Comparison of ENCODE assay signal across 31 cellular contexts in genomic region chr22:48835857-48836672, GRCh38.
"Had no signal": no experiment of that assay in that cellular context is flagged by ENCODE, and none has a peak within 500 bp of the region (broad histone marks: within the 10 kb centered on the region; RNA-seq: fewer than 3 reads in every experiment).

No MANE protein-coding gene starts in this region.

- H3K9me3 ChIP-seq: adrenal gland, body of pancreas, MG63, Peyer's patch, SK-N-SH had no signal

- H3K27ac ChIP-seq: adrenal gland, body of pancreas, breast epithelium, Peyer's patch, SJSA1 had no signal

- H3K27me3 ChIP-seq: adrenal gland, MG63, Peyer's patch, SJSA1 had no signal

- DNase-seq: activated CD4-positive, alpha-beta memory T cell treated with anti-CD3 and anti-CD28 coated beads for 36 hours; activated CD4-positive, alpha-beta T cell treated with anti-CD3 and anti-CD28 coated beads for 36 hours; activated CD4-positive, alpha-beta T cell treated with anti-CD3 and anti-CD28 coated beads, Interleukin-2, amount 10 ng/mL, durations not matched to agents 7 days and 5 days; activated CD8-positive, alpha-beta memory T cell treated with anti-CD3 and anti-CD28 coated beads, Interleukin-2, amount 10 ng/mL, durations not matched to agents 7 days and 5 days; activated gamma-delta T cell treated with Interleukin-2 at 50 U/mL for 16 hours; activated naive CD4-positive, alpha-beta T cell treated with anti-CD3 and anti-CD28 coated beads for 36 hours; activated T-cell treated with anti-CD3 and anti-CD28 coated beads, Interleukin-2, amount 50 U/mL, for 4 hours; adrenal gland; body of pancreas; Kasumi-1; KG1; MG63; NCI-H1048; NCI-H1105 treated with DMSO at 0.1 percent for 48 hours; NCI-H1436; NCI-H1694; NCI-H1930; NCI-H2081 treated with DMSO at 0.1 percent for 48 hours; NCI-H345; NCI-H524 treated with DMSO at 0.1 percent for 48 hours; NK-92 treated with Interleukin-12 subunit alpha and Interleukin-12 subunit beta, amount 100 ng/mL, for 24 hours; PC-3; RPMI8226; SHP77 treated with DMSO at 0.1 percent for 48 hours; SK-N-SH had no signal

- ATAC-seq: activated CD4-positive, alpha-beta T cell treated with anti-CD3 and anti-CD28 coated beads for 36 hours; activated CD4-positive, CD25-positive, alpha-beta regulatory T cell treated with anti-CD3 and anti-CD28 coated beads, Interleukin-2, amount 50 U/mL, for 24 hours; activated CD8-positive, alpha-beta memory T cell treated with anti-CD3 and anti-CD28 coated beads, Interleukin-2, amount 10 ng/mL, durations not matched to agents 7 days and 5 days; activated naive CD4-positive, alpha-beta T cell treated with anti-CD3 and anti-CD28 coated beads, Interleukin-2, amount 50 U/mL, for 72 hours; activated T-cell treated with anti-CD3 and anti-CD28 coated beads, Interleukin-2, amount 50 U/mL, for 4 hours; body of pancreas; PC-3; WTC11 had no signal

- H3K4me3 ChIP-seq: adrenal gland, body of pancreas, breast epithelium, MG63, Peyer's patch, SJSA1 had no signal

- H3K4me1 ChIP-seq: adrenal gland, body of pancreas, breast epithelium, Peyer's patch, SJSA1 had no signal

- H3K36me3 ChIP-seq: adrenal gland, breast epithelium, MG63, Peyer's patch, SJSA1 had no signal
